Comparison of ENCODE assay signal across 8 cellular contexts in genomic region chr14:77040995-77041744, GRCh38. TPM values are rescaled to one million over a fixed set of nuclear protein-coding genes. Genes with fewer than 3 reads are reported as not detected.
DNase-seq lines count a peak whose midpoint lies in the region; ATAC-seq and TF ChIP-seq lines count a peak whose summit lies in the region.

No MANE protein-coding gene starts in this region.

- H3K4me1 Mint-ChIP-seq in CD8-positive, alpha-beta T cell (ENCODE audit: low read depth), result peaks cover 92% of the 10 kb centered on the region

- peak overlapping the region; percentile 99 for H3K27ac Mint-ChIP-seq in CD8-positive, alpha-beta T cell

- no peaks in the 10 kb centered on the region for H3K9me3 ChIP-seq in CD8-positive, alpha-beta T cell (ENCODE audit: low read length)
- no peaks in the 10 kb centered on the region for H3K9me3 ChIP-seq in MM.1S (replicated peaks; ENCODE audit: insufficient read depth, low read length)
- no peaks in the 10 kb centered on the region for H3K9me3 ChIP-seq in lung (ENCODE audit: control insufficient read depth in 2 of 2, insufficient read depth in 1 of 2, low read length in 1 of 2)
- H3K9me3 ChIP-seq in upper lobe of left lung, result no peaks in the 10 kb centered on the region

- H3K4me3 ChIP-seq in CD8-positive, alpha-beta T cell (ENCODE audit: low read depth, low read length), result peak overlapping the region; percentile 47
- H3K4me3 ChIP-seq in MM.1S (ENCODE audit: low read length) (peak overlapping the region; percentile 49), lung (no peak overlapping the region), upper lobe of left lung (peak overlapping the region in 2 of 4 donors; percentile 40 to 41)

- peaks cover 36% of the 10 kb centered on the region for H3F3A ChIP-seq in MM.1S (ENCODE audit: insufficient read depth, low read length)

- peak overlapping the region; percentile 61 for H3K9ac ChIP-seq in MM.1S (ENCODE audit: low read length)

- POLR2A ChIA-PET in CD8-positive, alpha-beta T cell (lab: Charles Lee), result interaction anchor here (0.7 to 6.0 kb wide), 6 partner anchors 10 to 111 kb away, joined by 3 to 89 read pairs (median 4); partner anchors contain the start of gene IRF2BPL

- CTCF ChIA-PET in CD8-positive, alpha-beta T cell (lab: Charles Lee), result interaction anchor here (0.9 to 7.9 kb wide), 15 partner anchors 7 to 168 kb away, joined by 3 to 62 read pairs (median 7); partner anchors contain the start of gene IRF2BPL

- no peak for TF ChIP-seq POLR2A in upper lobe of left lung (IDR thresholded peaks at IDR 0.05)

- peak in 4 of 7 experiments; percentile 33 to 54 (median 48) for DNase-seq in CD8-positive, alpha-beta T cell
- DNase-seq in MM.1S (no peak), lung (ENCODE audit: low spot score) (no peak), upper lobe of left lung (no peak), ureter (ENCODE audit: low spot score) (no peak), activated gamma-delta T cell treated with Interleukin-2 at 50 U/mL for 16 hours (no peak)

- no peaks in the 10 kb centered on the region for H4K20me1 ChIP-seq in MM.1S (ENCODE audit: insufficient read depth, low read length)

- H3K4me3 Mint-ChIP-seq in CD8-positive, alpha-beta T cell, result peak overlapping the region; percentile 86

- H2AFZ ChIP-seq in MM.1S (ENCODE audit: low read length), result peak overlapping the region; percentile 34

- H3K36me3 ChIP-seq in CD8-positive, alpha-beta T cell (ENCODE audit: insufficient read depth, low read length), result no peaks in the 10 kb centered on the region
- H3K36me3 ChIP-seq in MM.1S (replicated peaks; ENCODE audit: insufficient read depth, low read length) (no peaks in the 10 kb centered on the region), lung (ENCODE audit: control insufficient read depth in 2 of 2, insufficient read depth in 2 of 2, low read length in 2 of 2) (no peaks in the 10 kb centered on the region), upper lobe of left lung (no peaks in the 10 kb centered on the region)

- peak; percentile 7 for ATAC-seq in CD8-positive, alpha-beta T cell
- ATAC-seq in lung (ENCODE audit: insufficient read depth, low FRiP score), result no peak
- no peak for ATAC-seq in upper lobe of left lung (ENCODE audit: low FRiP score in 2 of 2)
- no peak for ATAC-seq in HG03159 (IDR thresholded peaks at IDR 0.05; ENCODE audit: unreplicated experiment)

- H3K27ac ChIP-seq in CD8-positive, alpha-beta T cell (ENCODE audit: low read depth, low read length), result peak overlapping the region; percentile 90
- H3K27ac ChIP-seq in MM.1S (ENCODE audit: low read length), result peak overlapping the region; percentile 91; the same call in 1 of the 2 replicates
- peak overlapping the region; percentile 91 for H3K27ac ChIP-seq in adipose tissue (ENCODE audit: low read depth, low read length)
- peak overlapping the region; percentile 89 to 98 for H3K27ac ChIP-seq in lung (ENCODE audit: low read depth in 1 of 2, low read length in 1 of 2)
- peak overlapping the region; percentile 93 to 100 (median 97) for H3K27ac ChIP-seq in upper lobe of left lung

- H3K27me3 Mint-ChIP-seq in CD8-positive, alpha-beta T cell (ENCODE audit: low read depth), result no peaks in the 10 kb centered on the region

- H3K9me2 ChIP-seq in MM.1S (replicated peaks; ENCODE audit: insufficient read depth, low read length), result no peaks in the 10 kb centered on the region

- 27 to 33% (median 32%) methylated on average over 17 of the region's 17 CpGs for WGBS in adipose tissue, 3 donors
- WGBS in lung, 2 donors, result 27 to 31% methylated on average over 17 of the region's 17 CpGs
- WGBS in upper lobe of left lung, 2 donors, result 29 to 37% methylated on average over 13 to 17 of the region's 17 CpGs

- H3K9me3 Mint-ChIP-seq in CD8-positive, alpha-beta T cell, result no peaks in the 10 kb centered on the region

- no peaks in the 10 kb centered on the region for H3K36me3 Mint-ChIP-seq in CD8-positive, alpha-beta T cell

- TF ChIP-seq CTCF in CD8-positive, alpha-beta T cell (IDR thresholded peaks at IDR 0.05), result no peak
- no peak for TF ChIP-seq CTCF in MM.1S (IDR thresholded peaks at IDR 0.05; ENCODE audit: low read length)
- no peak for TF ChIP-seq CTCF in lung (IDR thresholded peaks at IDR 0.05; ENCODE audit: control extremely low read depth, extremely low read depth)
- no peak for TF ChIP-seq CTCF in upper lobe of left lung (IDR thresholded peaks at IDR 0.05)

- peaks cover 81% of the 10 kb centered on the region for H3K4me1 ChIP-seq in CD8-positive, alpha-beta T cell (ENCODE audit: insufficient read depth, low read length)
- H3K4me1 ChIP-seq in MM.1S (ENCODE audit: low read length) (peaks cover 52% of the 10 kb centered on the region), lung (ENCODE audit: control insufficient read depth in 2 of 2, insufficient read depth in 2 of 2, low read length in 2 of 2) (peaks cover 36 to 59% of the 10 kb centered on the region in 2 donors), upper lobe of left lung (peaks cover 90 to 97% (median 93%) of the 10 kb centered on the region in 4 donors)

- H3K4me2 ChIP-seq in MM.1S (ENCODE audit: low read depth, low read length), result peak overlapping the region; percentile 76

- no peak for TF ChIP-seq EP300 in upper lobe of left lung (IDR thresholded peaks at IDR 0.05)

- no peaks in the 10 kb centered on the region for H3K27me3 ChIP-seq in CD8-positive, alpha-beta T cell (ENCODE audit: insufficient read depth, low read length)
- H3K27me3 ChIP-seq in MM.1S (replicated peaks; ENCODE audit: insufficient read depth, low read length) (no peaks in the 10 kb centered on the region), lung (ENCODE audit: control insufficient read depth, insufficient read depth) (no peaks in the 10 kb centered on the region), upper lobe of left lung (no peaks in the 10 kb centered on the region)

- intact Hi-C loops in CD8-positive, alpha-beta T cell (cut with DNase I, micrococcal nuclease), result loop anchor here (1.0 to 5.0 kb wide), 9 partner anchors 9 to 280 kb away; partner anchors contain the start of genes IRF2BPL (in 2 of the 2), ANGEL1 (in 1 of the 2), CIPC (in 1 of the 2) and GSTZ1 (in 1 of the 2)

- no peaks in the 10 kb centered on the region for H3K79me2 ChIP-seq in MM.1S (ENCODE audit: low read length)

RNA-seq across cellular contexts. Expression of gene IRF2BPL, which starts 12.7 kb away (rescaled TPM):
- total RNA-seq in CD8-positive, alpha-beta T cell, result 10 to 100 TPM; 53.7 to 53.9 TPM
- polyA plus RNA-seq in adipose tissue, result 10 to 100 TPM; 13.7 to 53.2 (median 27.3) TPM
- 10 to 100 TPM; 42.4 to 52.4 TPM for total RNA-seq in lung
- polyA plus RNA-seq in lung, result 10 to 100 TPM in 1 of 2 donors, 1 to 10 TPM in 1; 9.3 to 34.8 TPM
- 100 to 1,000 TPM in 1 of 6 donors, 10 to 100 TPM in 5; 44.0 to 111 (median 49.6) TPM for total RNA-seq in upper lobe of left lung
- total RNA-seq in ureter, result 77.2 TPM

RNA-seq across cellular contexts. Expression of gene CIPC, which starts 56.9 kb away (rescaled TPM):
- 1 to 10 TPM; 6.0 to 6.3 TPM for total RNA-seq in CD8-positive, alpha-beta T cell
- polyA plus RNA-seq in adipose tissue, result 1 to 10 TPM; 5.1 to 8.0 (median 7.7) TPM
- total RNA-seq in lung, result 10 to 100 TPM; 26.6 to 32.0 TPM
- polyA plus RNA-seq in lung, result 10 to 100 TPM in 1 of 2 donors, 1 to 10 TPM in 1; 6.4 to 10.6 TPM
- total RNA-seq in upper lobe of left lung, result 10 to 100 TPM; 25.1 to 42.4 (median 32.7) TPM
- total RNA-seq in ureter, result 39.5 TPM

Comparison
In these comparisons a context has a peak if more than half of its experiments do, and no peak if none do; other contexts are left out.
1. DNase-seq: peak in CD8-positive, alpha-beta T cell (4 of 7); none in MM.1S (single experiment), lung (single experiment), upper lobe of left lung (0 of 2), ureter (single experiment) and activated gamma-delta T cell treated with Interleukin-2 at 50 U/mL for 16 hours (single experiment).
2. Peak in every context shown above with its lines, with median percentiles within 50 percentile points of each other: H3K27ac ChIP-seq.